In the genomic region with DNA sequence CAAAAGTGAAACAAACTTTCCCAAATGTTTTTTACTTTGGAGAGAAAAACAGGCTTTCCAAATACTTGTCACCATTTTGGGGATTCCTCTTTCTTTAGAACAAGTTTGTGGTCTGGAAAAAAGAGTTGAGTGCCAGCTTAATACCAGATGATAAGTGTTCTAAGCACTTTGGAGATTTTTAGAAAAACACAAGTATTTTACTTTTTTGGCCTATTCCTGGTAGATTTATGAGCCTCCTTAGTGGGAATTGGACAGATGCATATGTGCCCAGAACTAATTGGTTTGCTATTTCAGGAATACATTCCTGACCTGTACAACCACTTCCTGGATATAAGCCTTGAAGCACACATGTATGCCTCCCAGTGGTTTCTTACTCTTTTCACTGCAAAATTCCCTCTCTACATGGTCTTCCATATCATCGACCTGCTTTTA, we compare ENCODE assay signal across 12 cellular contexts. TPM values are rescaled to one million over a fixed set of nuclear protein-coding genes. Genes with fewer than 3 reads are reported as not detected.
DNase-seq lines count a peak whose midpoint lies in the region; ATAC-seq and TF ChIP-seq lines count a peak whose summit lies in the region.
"Had no signal": no experiment of that assay in that cellular context is flagged by ENCODE, and none has a peak within 500 bp of the region (broad histone marks: within the 10 kb centered on the region; RNA-seq: fewer than 3 reads in every experiment).

No MANE protein-coding gene starts in this region.

- H3K27me3 ChIP-seq in left lung (no peaks in the 10 kb centered on the region), transverse colon (no peaks in the 10 kb centered on the region)

- ATAC-seq in left lung (peak; percentile 66), GM19035 (IDR thresholded peaks at IDR 0.05; ENCODE audit: unreplicated experiment) (no peak)
- ATAC-seq: effector memory CD8-positive, alpha-beta T cell had no signal

- TF ChIP-seq EP300 in transverse colon (IDR thresholded peaks at IDR 0.05; ENCODE audit: low read depth), result no peak

- no peak for TF ChIP-seq POLR2A in transverse colon (IDR thresholded peaks at IDR 0.05)

- H3K36me3 ChIP-seq in left lung (peaks cover 0 to 61% of the 10 kb centered on the region in 2 donors), transverse colon (peaks cover 0 to 26% (median 9%) of the 10 kb centered on the region in 4 donors)

- H3K9me3 ChIP-seq in left lung, result no peaks in the 10 kb centered on the region
- no peaks in the 10 kb centered on the region for H3K9me3 ChIP-seq in transverse colon
- H3K9me3 ChIP-seq: HAP-1 had no signal

- DNase-seq in HCEC 1CT (peak; percentile 92), astrocyte of the spinal cord (ENCODE audit: low read depth, low spot score) (peak; percentile 78), left lung (no peak), transverse colon (no peak), HuH-7.5 (ENCODE audit: low spot score) (no peak), SIG-M5 treated with dmso at 0.1 percent for 504 hours (lab: John Stamatoyannopoulos, UW; ENCODE audit: unreplicated experiment) (no peak)
- DNase-seq: activated T-cell treated with anti-CD3 and anti-CD28 coated beads, Interleukin-2, amount 50 U/mL, for 48 hours; effector memory CD8-positive, alpha-beta T cell; NCI-H1417 treated with DMSO at 0.1 percent for 48 hours had no signal

- no peak overlapping the region for H3K4me3 ChIP-seq in astrocyte of the spinal cord (ENCODE audit: low read depth, low read length)
- no peak overlapping the region for H3K4me3 ChIP-seq in left lung
- no peak overlapping the region for H3K4me3 ChIP-seq in transverse colon
- H3K4me3 ChIP-seq: HAP-1 had no signal

- intact Hi-C loops in left lung (cut with DNase I), result no loop called here
- intact Hi-C loops in transverse colon (cut with DNase I; ENCODE audit: low total_unique reads), result no loop called here

- H3K4me1 ChIP-seq in left lung, result peaks cover 0 to 6% of the 10 kb centered on the region in 2 donors
- H3K4me1 ChIP-seq in transverse colon, result peaks cover 0 to 13% (median 0%) of the 10 kb centered on the region in 4 donors
- H3K4me1 ChIP-seq: HAP-1 had no signal

- TF ChIP-seq CTCF in astrocyte of the spinal cord (IDR thresholded peaks at IDR 0.05; ENCODE audit: low read depth, low read length) (no peak), left lung (IDR thresholded peaks at IDR 0.05) (no peak), transverse colon (IDR thresholded peaks at IDR 0.05) (no peak)

- 71 to 78% methylated on average over 1 of the region's 1 CpG for WGBS in transverse colon (ENCODE audit: low coverage in 1 of 2), 2 donors

- in situ Hi-C loops in astrocyte of the spinal cord (cut with HindIII; ENCODE audit: low sequenced_read_pairs) (no loop called here), transverse colon (cut with MboI; ENCODE audit: low pct_ligation_motif_present in 1 of 4, low pct_unique_long_range_greater_than_20kb in 1 of 4, low sequenced_read_pairs in 3 of 4) (no loop called here)

- peak overlapping the region; percentile 1 to 16 for H3K27ac ChIP-seq in left lung
- H3K27ac ChIP-seq in transverse colon, result peak overlapping the region; percentile 7 to 56 (median 38)

RNA-seq across cellular contexts. Expression of a gene that starts 40.5 kb away (rescaled TPM):
- total RNA-seq in left lung, result under 1 TPM; 0.37 to 0.41 TPM
- 1 to 10 TPM in 1 of 4 donors, not detected in 3; 3.0 TPM for total RNA-seq in transverse colon
- total RNA-seq: G401 had no signal

Comparison
In these comparisons a context has a peak if more than half of its experiments do, and no peak if none do; other contexts are left out.
1. DNase-seq: peak in HCEC 1CT (single experiment) and astrocyte of the spinal cord (single experiment); none in left lung (0 of 2), transverse colon (single experiment), HuH-7.5 (single experiment) and SIG-M5 treated with dmso at 0.1 percent for 504 hours (single experiment).